ENCODE assay signal across 8 cellular contexts in genomic region chr6:158816329-158816728, GRCh38. TPM values are rescaled to one million over a fixed set of nuclear protein-coding genes. Genes with fewer than 3 reads are reported as not detected.
DNase-seq lines count a peak whose midpoint lies in the region; ATAC-seq, FAIRE-seq and TF ChIP-seq lines count a peak whose summit lies in the region.

No MANE protein-coding gene starts in this region.

- RAD21 ChIA-PET in GM12878 (lab: Charles Lee; ENCODE audit: unreplicated experiment) = interaction anchor here (0.8 to 1.5 kb wide), 5 partner anchors 9 to 154 kb away, joined by 3 to 5 read pairs (median 3); no protein-coding TSS in a partner anchor

- H3K27ac ChIP-seq in GM12878 (ENCODE audit: control insufficient read depth, insufficient read depth) = peak overlapping the region; percentile 75

- no peak for FAIRE-seq in GM12878 (lab: Jason Lieb, UNC)

- intact Hi-C loops in GM12878 (cut with micrococcal nuclease; ENCODE audit: unreplicated experiment) = loop anchor here (5.0 to 10.0 kb wide), 5 partner anchors 114 to 342 kb away; no protein-coding TSS in a partner anchor

- no TSS peak for BruUV-seq in GM12878 (replicated peaks; lab: Mats Ljungman, UMichigan)

- peak overlapping the region; percentile 98 for H3K4me2 ChIP-seq in GM12878 (ENCODE audit: control insufficient read depth, insufficient read depth)

- peak overlapping the region; percentile 85 for H3K9ac ChIP-seq in GM12878 (ENCODE audit: control insufficient read depth, insufficient read depth, low read length)

- peaks cover 2% of the 10 kb centered on the region; the same call in 2 of the 3 replicates for H3K9me3 ChIP-seq in GM12878 (replicated peaks; ENCODE audit: control insufficient read depth, insufficient read depth, low read length)
- no peaks in the 10 kb centered on the region for H3K9me3 ChIP-seq in mononuclear cell (ENCODE audit: low read depth, low read length)

- H4K20me1 ChIP-seq in GM12878 (ENCODE audit: control insufficient read depth, insufficient read depth) = peaks cover 4% of the 10 kb centered on the region; the same call in 1 of the 2 replicates

- 0% methylated on average over 5 of the region's 5 CpGs for WGBS in GM12878 (ENCODE audit: insufficient coverage, insufficient replicate concordance, low lambda C conversion rate, missing lambda C conversion rate)

- peaks cover 39% of the 10 kb centered on the region for H3K4me1 ChIP-seq in GM12878 (ENCODE audit: control insufficient read depth, insufficient read depth, low read length)
- H3K4me1 ChIP-seq in mononuclear cell (ENCODE audit: insufficient read depth, low read length) = peaks cover 65% of the 10 kb centered on the region

- peak overlapping the region; percentile 82 for H3K4me3 ChIP-seq in GM12878
- H3K4me3 ChIP-seq in mononuclear cell (ENCODE audit: low read length) = peak overlapping the region; percentile 81

- H3K27me3 ChIP-seq in GM12878 (replicated peaks in 1 of 2; ENCODE audit: control insufficient read depth in 2 of 2, insufficient read depth in 2 of 2, low read length in 1 of 2) (no peaks in the 10 kb centered on the region), mononuclear cell (ENCODE audit: insufficient read depth, low read length) (no peaks in the 10 kb centered on the region)

- no peak for TF ChIP-seq RAD21 in GM12878 (IDR thresholded peaks at IDR 0.05; ENCODE audit: insufficient read depth, low read depth, low read length)

- SMC1A ChIA-PET in GM12878 (lab: Charles Lee; ENCODE audit: uncharacterized antibody, unreplicated experiment) = interaction anchor here (1.1 to 2.0 kb wide), 4 partner anchors 9 to 50 kb away, joined by 3 to 8 read pairs (median 3); no protein-coding TSS in a partner anchor

- CTCF ChIA-PET in GM12878 (lab: Yijun Ruan, JAX) = interaction anchor here (0.8 to 1.1 kb wide), 3 partner anchors 13 to 112 kb away, joined by 3 read pairs; no protein-coding TSS in a partner anchor

- peak; percentile 27 for ATAC-seq in HG03108 (IDR thresholded peaks at IDR 0.05; ENCODE audit: unreplicated experiment)
- ATAC-seq in GM12878 = peak; percentile 16

- in situ Hi-C loops in GM12878 (cut with MboI) (no loop called here), G401 (cut with HindIII; ENCODE audit: low sequenced_read_pairs) (no loop called here)

- peaks cover 68% of the 10 kb centered on the region for H3K79me2 ChIP-seq in GM12878 (ENCODE audit: control insufficient read depth, insufficient read depth, low read length)

- H2AFZ ChIP-seq in GM12878 (ENCODE audit: control insufficient read depth, low read depth, low read length) = no peak overlapping the region

- TF ChIP-seq EP300 in GM12878 (IDR thresholded peaks at IDR 0.05; ENCODE audit: borderline replicate concordance in 1 of 2, control insufficient read depth in 1 of 2, low read depth in 2 of 2, low read length in 2 of 2) = no peak

- DNase-seq in GM10266 (ENCODE audit: extremely low spot score) = peak; percentile 59
- DNase-seq in GM12878 (ENCODE audit: low read depth, low spot score) = no peak
- DNase-seq in NCI-H2227 (lab: John Stamatoyannopoulos, UW; ENCODE audit: unreplicated experiment) = no peak
- DNase-seq in DMS153 (lab: John Stamatoyannopoulos, UW) = no peak
- no peak for DNase-seq in G401 (ENCODE audit: low spot score)
- no peak for DNase-seq in NCI-H748 (lab: John Stamatoyannopoulos, UW; ENCODE audit: unreplicated experiment)

- TF ChIP-seq CTCF in GM10266 (IDR thresholded peaks at IDR 0.05; ENCODE audit: control insufficient read depth, insufficient read depth, low read depth, missing control alignments) = no peak
- TF ChIP-seq CTCF in GM12878 (IDR thresholded peaks at IDR 0.05 in 2 of 3, conservative IDR thresholded peaks at IDR 0.05 in 1 of 3; ENCODE audit: control insufficient read depth in 2 of 3, extremely low read depth in 1 of 3, insufficient read depth in 1 of 3, low read depth in 3 of 3, low read length in 3 of 3) = no peak

- POLR2A ChIA-PET in GM12878 (lab: Charles Lee) = interaction anchor here (0.6 to 2.1 kb wide), 6 partner anchors 9 to 237 kb away, joined by 3 to 10 read pairs (median 4); no protein-coding TSS in a partner anchor

- peaks cover 2 to 11% of the 10 kb centered on the region in 2 experiments for H3K36me3 ChIP-seq in GM12878 (ENCODE audit: control insufficient read depth in 2 of 2, insufficient read depth in 2 of 2, low read length in 1 of 2)

- TF ChIP-seq POLR2A in GM12878 (IDR thresholded peaks at IDR 0.05; ENCODE audit: low read depth, low read length) = no peak

TF ChIP-seq in GM12878, 131 proteins besides CTCF, POLR2A, EP300 and RAD21 (continues in another document):
- TF ChIP-seq RUNX3 (IDR thresholded peaks at IDR 0.05; ENCODE audit: low read length) (peak; percentile 61), NFXL1 (IDR thresholded peaks at IDR 0.05; ENCODE audit: borderline replicate concordance) (no peak), CHD2 (IDR thresholded peaks at IDR 0.05; ENCODE audit: borderline replicate concordance, low read depth, low read length) (no peak), ZNF592 (IDR thresholded peaks at IDR 0.05) (no peak), FOS (IDR thresholded peaks at IDR 0.05; ENCODE audit: borderline replicate concordance, extremely low read depth, insufficient read length) (no peak), STAT1 (conservative IDR thresholded peaks at IDR 0.05) (no peak), KAT2A (conservative IDR thresholded peaks at IDR 0.05; ENCODE audit: control insufficient read depth, low read depth, low read length) (no peak), RAD51 (IDR thresholded peaks at IDR 0.05) (peak; percentile 90), POLR2AphosphoS2 (IDR thresholded peaks at IDR 0.05; ENCODE audit: low read depth, low read length) (peak; percentile 38; the same call in 1 of the 2 replicates), POLR2AphosphoS5 (IDR thresholded peaks at IDR 0.05; ENCODE audit: low read length) (0 out of 2 replicates have a peak, but pooled peaks have one; percentile 27), BHLHE40 (IDR thresholded peaks at IDR 0.05; ENCODE audit: borderline replicate concordance in 1 of 2, low read depth in 2 of 2, low read length in 1 of 2) (peak in 1 of 2 experiments; percentile 33; a peak in 1 of 4 replicates), RELB (IDR thresholded peaks at IDR 0.05; ENCODE audit: low read depth) (no peak)

RNA-seq across cellular contexts. Expression of gene EZR, which starts 2.8 kb away (rescaled TPM):
- 54.4 and 55.1 TPM in 2 replicates for total RNA-seq in GM12878 (2013; cell fraction: nucleolus; rRNA removed)
- 189 and 200 TPM in 2 replicates for total RNA-seq in GM12878 (2014; rRNA removed)
- 155 and 160 TPM in 2 replicates for total RNA-seq in GM12878 (2014; rRNA removed; fragmentation: Illumina TruSeq; extraction: Trizol)
- 248 and 249 TPM in 2 replicates for total RNA-seq in GM12878 (2021)
- polyA plus RNA-seq in GM12878 (2011; ENCODE audit: low read depth) = 148 TPM
- polyA plus RNA-seq in GM12878 (2011; rRNA removed) = 93.4 and 128 TPM in 2 replicates
- polyA plus RNA-seq in GM12878 (2011; cell fraction: cytosol; rRNA removed) = 112 and 120 TPM in 2 replicates
- polyA plus RNA-seq in GM12878 (2011; cell fraction: nucleus; rRNA removed) = 120 and 221 TPM in 2 replicates
- polyA plus RNA-seq in GM12878 (2012) = 164 and 171 TPM in 2 replicates
- polyA plus RNA-seq in GM12878 (2014; fragmentation: Illumina TruSeq; extraction: Trizol) = 141 and 160 TPM in 2 replicates
- polyA plus RNA-seq in GM12878 (2014; fragmentation: Nextera tagmentation; extraction: Ambion mirVana) = 10 to 100 TPM; 79.1 to 98.6 TPM
- polyA plus RNA-seq in GM12878 (2014; rRNA removed) = 162 and 171 TPM in 2 replicates
- 100 to 1,000 TPM; 277 to 282 TPM for polyA plus RNA-seq in GM12878 (2016; fragmentation: Nextera tagmentation; extraction: Ambion mirVana)
- polyA minus RNA-seq in GM12878 (2011; rRNA and poly(A)+ RNA removed) = 93.4 and 100 TPM in 2 replicates
- 46.6 and 47.4 TPM in 2 replicates for polyA minus RNA-seq in GM12878 (2011; cell fraction: cytosol; rRNA and poly(A)+ RNA removed)
- polyA minus RNA-seq in GM12878 (2011; cell fraction: nucleus; rRNA and poly(A)+ RNA removed) = 24.4 and 59.1 TPM in 2 replicates
- 165 TPM for total RNA-seq in mononuclear cell
- 206 and 261 TPM in 2 replicates for total RNA-seq in G401 (2014; rRNA removed; shearing (Covaris generic))
